Comparison of ENCODE assay signal across 8 cellular contexts in the genomic region with DNA sequence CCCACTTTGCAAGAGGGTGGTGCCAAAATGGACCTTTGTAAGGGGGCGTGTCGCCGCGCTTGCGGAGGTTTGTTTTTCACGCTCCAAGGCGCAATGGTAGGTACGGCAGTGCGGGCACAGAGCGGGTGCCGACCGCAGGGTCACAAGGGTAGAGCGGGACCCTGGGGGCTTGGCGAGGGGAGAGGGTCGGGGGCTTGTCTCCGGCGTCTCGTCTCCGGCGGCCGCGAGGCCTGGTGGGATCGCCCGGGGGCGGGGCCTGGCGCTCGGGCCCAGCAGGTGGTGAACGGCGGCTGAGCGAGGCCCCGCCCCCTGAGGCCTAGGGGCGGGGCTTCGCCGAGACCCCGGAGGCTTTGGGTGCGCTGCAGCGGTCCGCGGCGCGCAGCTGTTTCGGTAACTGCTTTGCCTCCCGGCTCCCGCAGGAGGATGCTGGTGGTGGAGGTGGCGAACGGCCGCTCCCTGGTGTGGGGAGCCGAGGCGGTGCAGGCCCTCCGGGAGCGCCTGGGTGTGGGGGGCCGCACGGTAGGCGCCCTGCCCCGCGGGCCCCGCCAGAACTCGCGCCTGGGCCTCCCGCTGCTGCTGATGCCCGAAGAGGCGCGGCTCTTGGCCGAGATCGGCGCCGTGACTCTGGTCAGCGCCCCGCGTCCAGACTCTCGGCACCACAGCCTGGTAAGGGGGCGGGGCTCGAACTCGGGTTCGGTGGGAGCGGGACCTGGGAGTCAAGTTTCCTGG. TPM values are rescaled to one million over a fixed set of nuclear protein-coding genes. Genes with fewer than 3 reads are reported as not detected.
DNase-seq lines count a peak whose midpoint lies in the region; ATAC-seq and TF ChIP-seq lines count a peak whose summit lies in the region.

A gene (plus strand): TSS at position 367 of the 729 bp plus-strand sequence. CDS start 57 bp downstream, at position 424.

- TF ChIP-seq RAD21 in liver (IDR thresholded peaks at IDR 0.05): no peak

- H3K27me3 ChIP-seq in AG04450 (ENCODE audit: control insufficient read depth, insufficient read depth, low read length): no peaks in the 10 kb centered on the region
- no peaks in the 10 kb centered on the region for H3K27me3 ChIP-seq in liver (ENCODE audit: control insufficient read depth in 4 of 4, insufficient read depth in 4 of 4, low read length in 3 of 4)

- TF ChIP-seq CTCF in AG04450 (IDR thresholded peaks at IDR 0.05; ENCODE audit: low read depth, low read length): no peak
- no peak for TF ChIP-seq CTCF in WI38 (IDR thresholded peaks at IDR 0.05; ENCODE audit: low read depth, low read length)
- no peak for TF ChIP-seq CTCF in liver (IDR thresholded peaks at IDR 0.05; ENCODE audit: low read depth, low read length, missing input control)

- peak; percentile 15 for ATAC-seq in GM18858 (IDR thresholded peaks at IDR 0.05; ENCODE audit: unreplicated experiment)
- peak; percentile 24 for ATAC-seq in HG03064 (IDR thresholded peaks at IDR 0.05; ENCODE audit: low read depth, unreplicated experiment)

- CTCF ChIA-PET in AG04450 (lab: Charles Lee): interaction anchor here (0.6 to 1.4 kb wide), 4 partner anchors 10 to 41 kb away, joined by 3 to 9 read pairs (median 4); a partner anchor contains a TSS

- H3K9me3 ChIP-seq in AG04450 (ENCODE audit: control insufficient read depth, insufficient read depth, low read length) (no peaks in the 10 kb centered on the region), liver (ENCODE audit: control insufficient read depth in 4 of 4, low read length in 3 of 4) (no peaks in the 10 kb centered on the region)

- peak within 1 kb of the TSS; percentile 63 to 77 for H3K9ac ChIP-seq in liver (ENCODE audit: low read depth in 1 of 2, low read length in 2 of 2)

- H3K36me3 ChIP-seq in liver (ENCODE audit: control insufficient read depth in 4 of 4, insufficient read depth in 3 of 4, low read depth in 1 of 4, low read length in 3 of 4): peaks cover 4 to 17% (median 12%) of the 10 kb centered on the region in 4 donors

- WGBS in liver: under 1% methylated on average over 76 of the region's 76 CpGs

- peak within 1 kb of the TSS; percentile 99 for H3K27ac ChIP-seq in AG04450 (ENCODE audit: low read depth, low read length)
- H3K27ac ChIP-seq in liver (ENCODE audit: low read depth in 1 of 2, low read length in 2 of 2): peak within 1 kb of the TSS; percentile 96 to 99

- H3K4me3 ChIP-seq in AG04450 (ENCODE audit: low read depth, low read length): peak within 1 kb of the TSS; percentile 84
- H3K4me3 ChIP-seq in WI38 (ENCODE audit: low read depth, low read length): peak within 1 kb of the TSS; percentile 80
- H3K4me3 ChIP-seq in liver (ENCODE audit: low read depth in 1 of 3, low read length in 3 of 3): peak within 1 kb of the TSS; percentile 51 to 78 (median 68)

- POLR2A ChIA-PET in AG04450 (lab: Yijun Ruan, JAX): interaction anchor here (0.6 to 3.4 kb wide), 10 partner anchors 10 to 282 kb away, joined by 3 to 50 read pairs (median 6); a partner anchor contains a TSS

- H3K4me1 ChIP-seq in liver (ENCODE audit: control insufficient read depth in 4 of 4, insufficient read depth in 4 of 4, low read length in 3 of 4): peaks cover 9 to 22% (median 15%) of the 10 kb centered on the region in 4 donors

- no peak for DNase-seq in AG04450 (ENCODE audit: low read depth, low spot score)
- DNase-seq in NCI-H2171 (lab: John Stamatoyannopoulos, UW): peak; percentile 81
- peak; percentile 57 for DNase-seq in dedifferentiated amniotic fluid mesenchymal stem cell (ENCODE audit: extremely low spot score)
- peak; percentile 86 for DNase-seq in stimulated activated CD4-positive, alpha-beta T cell treated with anti-CD3 and anti-CD28 coated beads, Interleukin-4, amount 100 ng/mL, for 24 hours

TF ChIP-seq in liver, 16 proteins besides CTCF, POLR2A, EP300 and RAD21:
- TF ChIP-seq, protein P1, sequence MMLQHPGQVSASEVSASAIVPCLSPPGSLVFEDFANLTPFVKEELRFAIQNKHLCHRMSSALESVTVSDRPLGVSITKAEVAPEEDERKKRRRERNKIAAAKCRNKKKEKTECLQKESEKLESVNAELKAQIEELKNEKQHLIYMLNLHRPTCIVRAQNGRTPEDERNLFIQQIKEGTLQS (IDR thresholded peaks at IDR 0.05): no peak
- TF ChIP-seq, protein P2, sequence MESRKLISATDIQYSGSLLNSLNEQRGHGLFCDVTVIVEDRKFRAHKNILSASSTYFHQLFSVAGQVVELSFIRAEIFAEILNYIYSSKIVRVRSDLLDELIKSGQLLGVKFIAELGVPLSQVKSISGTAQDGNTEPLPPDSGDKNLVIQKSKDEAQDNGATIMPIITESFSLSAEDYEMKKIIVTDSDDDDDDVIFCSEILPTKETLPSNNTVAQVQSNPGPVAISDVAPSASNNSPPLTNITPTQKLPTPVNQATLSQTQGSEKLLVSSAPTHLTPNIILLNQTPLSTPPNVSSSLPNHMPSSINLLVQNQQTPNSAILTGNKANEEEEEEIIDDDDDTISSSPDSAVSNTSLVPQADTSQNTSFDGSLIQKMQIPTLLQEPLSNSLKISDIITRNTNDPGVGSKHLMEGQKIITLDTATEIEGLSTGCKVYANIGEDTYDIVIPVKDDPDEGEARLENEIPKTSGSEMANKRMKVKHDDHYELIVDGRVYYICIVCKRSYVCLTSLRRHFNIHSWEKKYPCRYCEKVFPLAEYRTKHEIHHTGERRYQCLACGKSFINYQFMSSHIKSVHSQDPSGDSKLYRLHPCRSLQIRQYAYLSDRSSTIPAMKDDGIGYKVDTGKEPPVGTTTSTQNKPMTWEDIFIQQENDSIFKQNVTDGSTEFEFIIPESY (IDR thresholded peaks at IDR 0.05): peak; percentile 12
- TF ChIP-seq HNF4G (IDR thresholded peaks at IDR 0.05) (no peak), JUND (IDR thresholded peaks at IDR 0.05) (no peak), YY1 (IDR thresholded peaks at IDR 0.05) (peak; percentile 71), EGR1 (IDR thresholded peaks at IDR 0.05; ENCODE audit: low read depth in 2 of 2) (no peak), FOXA2 (IDR thresholded peaks at IDR 0.05) (no peak), NR2F2 (IDR thresholded peaks at IDR 0.05) (no peak), HNF4A (conservative IDR thresholded peaks at IDR 0.05) (peak in 1 of 2 donors; percentile 51), GABPA (IDR thresholded peaks at IDR 0.05 in 1 of 2, conservative IDR thresholded peaks at IDR 0.05 in 1 of 2) (no peak), SP1 (IDR thresholded peaks at IDR 0.05) (no peak), TAF1 (conservative IDR thresholded peaks at IDR 0.05) (no peak), FOXA1 (IDR thresholded peaks at IDR 0.05) (no peak), RXRA (IDR thresholded peaks at IDR 0.05) (no peak)
- TF ChIP-seq, protein P3, sequence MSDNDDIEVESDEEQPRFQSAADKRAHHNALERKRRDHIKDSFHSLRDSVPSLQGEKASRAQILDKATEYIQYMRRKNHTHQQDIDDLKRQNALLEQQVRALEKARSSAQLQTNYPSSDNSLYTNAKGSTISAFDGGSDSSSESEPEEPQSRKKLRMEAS (IDR thresholded peaks at IDR 0.05): no peak
- TF ChIP-seq, protein P4, sequence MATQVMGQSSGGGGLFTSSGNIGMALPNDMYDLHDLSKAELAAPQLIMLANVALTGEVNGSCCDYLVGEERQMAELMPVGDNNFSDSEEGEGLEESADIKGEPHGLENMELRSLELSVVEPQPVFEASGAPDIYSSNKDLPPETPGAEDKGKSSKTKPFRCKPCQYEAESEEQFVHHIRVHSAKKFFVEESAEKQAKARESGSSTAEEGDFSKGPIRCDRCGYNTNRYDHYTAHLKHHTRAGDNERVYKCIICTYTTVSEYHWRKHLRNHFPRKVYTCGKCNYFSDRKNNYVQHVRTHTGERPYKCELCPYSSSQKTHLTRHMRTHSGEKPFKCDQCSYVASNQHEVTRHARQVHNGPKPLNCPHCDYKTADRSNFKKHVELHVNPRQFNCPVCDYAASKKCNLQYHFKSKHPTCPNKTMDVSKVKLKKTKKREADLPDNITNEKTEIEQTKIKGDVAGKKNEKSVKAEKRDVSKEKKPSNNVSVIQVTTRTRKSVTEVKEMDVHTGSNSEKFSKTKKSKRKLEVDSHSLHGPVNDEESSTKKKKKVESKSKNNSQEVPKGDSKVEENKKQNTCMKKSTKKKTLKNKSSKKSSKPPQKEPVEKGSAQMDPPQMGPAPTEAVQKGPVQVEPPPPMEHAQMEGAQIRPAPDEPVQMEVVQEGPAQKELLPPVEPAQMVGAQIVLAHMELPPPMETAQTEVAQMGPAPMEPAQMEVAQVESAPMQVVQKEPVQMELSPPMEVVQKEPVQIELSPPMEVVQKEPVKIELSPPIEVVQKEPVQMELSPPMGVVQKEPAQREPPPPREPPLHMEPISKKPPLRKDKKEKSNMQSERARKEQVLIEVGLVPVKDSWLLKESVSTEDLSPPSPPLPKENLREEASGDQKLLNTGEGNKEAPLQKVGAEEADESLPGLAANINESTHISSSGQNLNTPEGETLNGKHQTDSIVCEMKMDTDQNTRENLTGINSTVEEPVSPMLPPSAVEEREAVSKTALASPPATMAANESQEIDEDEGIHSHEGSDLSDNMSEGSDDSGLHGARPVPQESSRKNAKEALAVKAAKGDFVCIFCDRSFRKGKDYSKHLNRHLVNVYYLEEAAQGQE (IDR thresholded peaks at IDR 0.05): peak; percentile 9
TF ChIP-seq in liver: peak in this region for 4.

RNA-seq across cellular contexts. Expression of the gene that starts here (rescaled TPM):
- polyA plus RNA-seq in AG04450 (2011; rRNA removed) (32.4 and 36.4 TPM in 2 replicates), liver (10 to 100 TPM; 15.5 to 27.4 TPM)
- 17.4 and 25.2 TPM in 2 replicates for polyA minus RNA-seq in AG04450 (2011; rRNA and poly(A)+ RNA removed)
- 10 to 100 TPM; 21.8 to 37.9 TPM for total RNA-seq in liver
